Comparison of ENCODE assay signal across 18 cellular contexts in the genomic region with DNA sequence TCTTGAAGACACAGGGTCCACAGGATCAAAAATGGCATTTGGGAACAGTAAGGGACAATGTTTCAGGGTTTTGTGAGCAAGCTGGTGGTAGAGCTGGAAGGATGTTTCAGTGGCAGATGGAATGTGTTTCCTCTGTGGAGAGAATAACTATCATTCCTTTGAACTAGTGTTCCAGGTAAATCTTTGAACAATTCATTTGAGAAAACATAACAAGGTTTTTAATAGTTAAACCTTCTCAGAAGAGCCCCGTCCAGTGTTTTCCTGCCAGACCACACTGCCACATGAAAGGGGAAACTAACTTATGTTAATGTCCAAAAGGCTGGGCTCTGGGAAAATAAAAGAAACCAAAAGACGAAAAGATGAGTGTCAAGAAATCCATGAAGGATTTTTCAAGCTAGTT.
DNase-seq lines count a peak whose midpoint lies in the region; ATAC-seq and TF ChIP-seq lines count a peak whose summit lies in the region.
"Had no signal": no experiment of that assay in that cellular context is flagged by ENCODE, and none has a peak within 500 bp of the region (broad histone marks: within the 10 kb centered on the region; RNA-seq: fewer than 3 reads in every experiment).

No MANE protein-coding gene starts in this region.

- H3K27ac ChIP-seq in trophoblast cell (ENCODE audit: low read depth, low read length) (peak overlapping the region; percentile 53), body of pancreas (no peak overlapping the region)
- H3K27ac ChIP-seq: BLaER1 treated with 17β-estradiol and CSF1 and Interleukin-3, amounts not matched to agents 10 nM and 100 nM had no signal

- no peak overlapping the region for H2AFZ ChIP-seq in trophoblast cell (ENCODE audit: insufficient read depth, low read length, poor library complexity)

- in situ Hi-C loops in Caki2 (cut with HindIII; ENCODE audit: low pct_unique_long_range_greater_than_20kb, low sequenced_read_pairs): no loop called here

- no peak for TF ChIP-seq CTCF in epithelial cell of proximal tubule (conservative IDR thresholded peaks at IDR 0.05; ENCODE audit: low read depth, low read length)
- no peak for TF ChIP-seq CTCF in body of pancreas (IDR thresholded peaks at IDR 0.05)

- H3K14ac ChIP-seq in trophoblast cell (ENCODE audit: low read length): no peak overlapping the region

- no peak overlapping the region for H3K18ac ChIP-seq in trophoblast cell (ENCODE audit: low read length)

- H3K4me2 ChIP-seq in trophoblast cell (ENCODE audit: low read length): no peak overlapping the region
- H3K4me2 ChIP-seq: BLaER1 treated with 17β-estradiol and CSF1 and Interleukin-3, amounts not matched to agents 10 nM and 100 nM had no signal

- no peaks in the 10 kb centered on the region for H3K27me3 ChIP-seq in trophoblast cell (ENCODE audit: insufficient read depth, low read length)
- H3K27me3 ChIP-seq in body of pancreas: no peaks in the 10 kb centered on the region
- H3K27me3 ChIP-seq: BLaER1 treated with 17β-estradiol and CSF1 and Interleukin-3, amounts not matched to agents 10 nM and 100 nM had no signal

- no peak for TF ChIP-seq POLR2A in body of pancreas (IDR thresholded peaks at IDR 0.05)

- H3K23ac ChIP-seq in trophoblast cell (ENCODE audit: low read length): no peak overlapping the region

- intact Hi-C loops in left colon (cut with DNase I, micrococcal nuclease): no loop called here
- intact Hi-C loops in body of pancreas (cut with DNase I): no loop called here

- no peak overlapping the region for H3K4ac ChIP-seq in trophoblast cell (ENCODE audit: low read depth, low read length)

- H3K36me3 ChIP-seq in trophoblast cell (ENCODE audit: control insufficient read depth in 1 of 2, insufficient read depth in 2 of 2, low read length in 2 of 2): no peaks in the 10 kb centered on the region
- no peaks in the 10 kb centered on the region for H3K36me3 ChIP-seq in body of pancreas (replicated peaks in 1 of 2; ENCODE audit: insufficient read depth in 1 of 2, low read depth in 2 of 2)
- H3K36me3 ChIP-seq: BLaER1 treated with 17β-estradiol and CSF1 and Interleukin-3, amounts not matched to agents 10 nM and 100 nM had no signal

- H3K9ac ChIP-seq in trophoblast cell (ENCODE audit: low read length): no peak overlapping the region
- H3K9ac ChIP-seq: BLaER1 treated with 17β-estradiol and CSF1 and Interleukin-3, amounts not matched to agents 10 nM and 100 nM had no signal

- no CpG with 5 or more reads among the region's 2 CpGs for WGBS in trophoblast cell (ENCODE audit: extremely low coverage, insufficient coverage, insufficient read length)
- WGBS in body of pancreas, 2 donors: 42 to 51% methylated on average over 2 of the region's 2 CpGs

- H2BK5ac ChIP-seq in trophoblast cell (ENCODE audit: low read depth, low read length, poor library complexity): no peak overlapping the region

- H3K79me1 ChIP-seq in trophoblast cell (ENCODE audit: low read length): peaks cover 3% of the 10 kb centered on the region

- peak; percentile 1 for DNase-seq in Caki2 (ENCODE audit: low read depth)
- DNase-seq in epithelial cell of proximal tubule (ENCODE audit: low read depth): peak; percentile 63
- DNase-seq in kidney tubule cell (ENCODE audit: low spot score): peak; percentile 80
- DNase-seq in trophoblast cell: peak in 1 of 2 donors; percentile 34
- no peak for DNase-seq in left colon
- DNase-seq in superior temporal gyrus (ENCODE audit: extremely low spot score): no peak
- DNase-seq in body of pancreas: no peak
- DNase-seq: 8988T; CD8-positive, alpha-beta T cell; DMS 273 treated with DMSO at 0.1 percent for 48 hours; DMS53; DND-41; EL; H9; IMR-90 had no signal

- no peak overlapping the region for H2BK120ac ChIP-seq in trophoblast cell (ENCODE audit: insufficient read depth, low read length, poor library complexity)

- H4K91ac ChIP-seq in trophoblast cell (ENCODE audit: low read depth, low read length): no peak overlapping the region

- H3K4me3 ChIP-seq in epithelial cell of proximal tubule (ENCODE audit: low read depth, low read length) (peak overlapping the region; percentile 14), trophoblast cell (ENCODE audit: low read depth, low read length) (no peak overlapping the region), body of pancreas (no peak overlapping the region)
- H3K4me3 ChIP-seq: BLaER1 treated with 17β-estradiol and CSF1 and Interleukin-3, amounts not matched to agents 10 nM and 100 nM; GM12878 had no signal

- H3K4me1 ChIP-seq in trophoblast cell (ENCODE audit: control insufficient read depth in 1 of 2, insufficient read depth in 2 of 2, low read length in 2 of 2): peaks cover 3 to 9% of the 10 kb centered on the region in 2 experiments
- H3K4me1 ChIP-seq in body of pancreas: no peaks in the 10 kb centered on the region

- ATAC-seq in left colon (no peak), HG03520 (IDR thresholded peaks at IDR 0.05; ENCODE audit: unreplicated experiment) (no peak), body of pancreas (no peak)
- ATAC-seq: CD8-positive, alpha-beta T cell; GM12878 had no signal

- H3K9me3 ChIP-seq in trophoblast cell (ENCODE audit: insufficient read depth, low read depth, low read length): no peaks in the 10 kb centered on the region
- H3K9me3 ChIP-seq in body of pancreas: no peaks in the 10 kb centered on the region
- H3K9me3 ChIP-seq: BLaER1 treated with 17β-estradiol and CSF1 and Interleukin-3, amounts not matched to agents 10 nM and 100 nM had no signal

- peaks cover 2% of the 10 kb centered on the region for H3K79me2 ChIP-seq in trophoblast cell (ENCODE audit: control insufficient read depth, insufficient read depth, low read length, poor library complexity)

- H2BK12ac ChIP-seq in trophoblast cell (ENCODE audit: low read length): no peak overlapping the region

- no peak overlapping the region for H4K12ac ChIP-seq in trophoblast cell (ENCODE audit: low read depth, low read length)

- H2AK5ac ChIP-seq in trophoblast cell (ENCODE audit: low read length): no peak overlapping the region

- no peak overlapping the region for H4K8ac ChIP-seq in trophoblast cell (ENCODE audit: low read depth, low read length)

Comparison
In these comparisons a context has a peak if more than half of its experiments do, and no peak if none do; other contexts are left out.
1. DNase-seq: peak in Caki2 (single experiment), epithelial cell of proximal tubule (single experiment) and kidney tubule cell (single experiment); none in left colon (0 of 2), superior temporal gyrus (single experiment) and body of pancreas (0 of 4).